ENCODE assay signal across 10 cellular contexts in genomic region chr3:12659316-12660015, GRCh38. TPM values are rescaled to one million over a fixed set of nuclear protein-coding genes. Genes with fewer than 3 reads are reported as not detected.
DNase-seq lines count a peak whose midpoint lies in the region; ATAC-seq and TF ChIP-seq lines count a peak whose summit lies in the region.
"Had no signal": no experiment of that assay in that cellular context is flagged by ENCODE, and none has a peak within 500 bp of the region (broad histone marks: within the 10 kb centered on the region; RNA-seq: fewer than 3 reads in every experiment).

No MANE protein-coding gene starts in this region.

- H3K36me3 Mint-ChIP-seq in activated naive CD4-positive, alpha-beta T cell treated with anti-CD3 and anti-CD28 coated beads for 36 hours (ENCODE audit: low read depth): peaks cover 5% of the 10 kb centered on the region
- peaks cover 13% of the 10 kb centered on the region for H3K36me3 Mint-ChIP-seq in activated T-helper 1 cell treated with anti-CD3 and anti-CD28 coated beads, Interleukin-12 subunit alpha, Interleukin-12 subunit beta, Interleukin-2, Interleukin-4 antibody, amounts not matched to agents 30 ng/mL and 10 ng/mL and 1 ng/mL, durations not matched to agents 14 hours and 24 hours and 36 hours (ENCODE audit: low read depth)

- H3K27ac Mint-ChIP-seq in activated naive CD4-positive, alpha-beta T cell treated with anti-CD3 and anti-CD28 coated beads for 36 hours: peak overlapping the region; percentile 51
- peak overlapping the region; percentile 57 for H3K27ac Mint-ChIP-seq in activated T-helper 1 cell treated with anti-CD3 and anti-CD28 coated beads, Interleukin-12 subunit alpha, Interleukin-12 subunit beta, Interleukin-2, Interleukin-4 antibody, amounts not matched to agents 30 ng/mL and 10 ng/mL and 1 ng/mL, durations not matched to agents 14 hours and 24 hours and 36 hours

- intact Hi-C loops in activated naive CD4-positive, alpha-beta T cell treated with anti-CD3 and anti-CD28 coated beads for 36 hours (cut with micrococcal nuclease): loop anchor here (5.0 to 10.0 kb wide), 6 partner anchors 32 to 1387 kb away; partner anchors contain the start of genes ATG7 and NUP210
- intact Hi-C loops in activated T-helper 1 cell treated with anti-CD3 and anti-CD28 coated beads, Interleukin-12 subunit alpha, Interleukin-12 subunit beta, Interleukin-2, Interleukin-4 antibody, amounts not matched to agents 30 ng/mL and 10 ng/mL and 1 ng/mL, durations not matched to agents 14 hours and 24 hours and 36 hours (cut with micrococcal nuclease): loop anchor here (5.0 to 10.0 kb wide), 8 partner anchors 32 to 1465 kb away; partner anchors contain the start of genes CHCHD4 and TMEM43
- intact Hi-C loops in lower lobe of right lung (cut with DNase I): no loop called here

- ATAC-seq in lower lobe of right lung (no peak), thoracic aorta (ENCODE audit: insufficient number of reproducible peaks, low FRiP score, low read depth) (no peak)

- no peaks in the 10 kb centered on the region for H3K9me3 Mint-ChIP-seq in activated naive CD4-positive, alpha-beta T cell treated with anti-CD3 and anti-CD28 coated beads for 36 hours
- no peaks in the 10 kb centered on the region for H3K9me3 Mint-ChIP-seq in activated T-helper 1 cell treated with anti-CD3 and anti-CD28 coated beads, Interleukin-12 subunit alpha, Interleukin-12 subunit beta, Interleukin-2, Interleukin-4 antibody, amounts not matched to agents 30 ng/mL and 10 ng/mL and 1 ng/mL, durations not matched to agents 14 hours and 24 hours and 36 hours

- no peaks in the 10 kb centered on the region for H3K27me3 ChIP-seq in lower lobe of right lung (ENCODE audit: low read depth)
- no peaks in the 10 kb centered on the region for H3K27me3 ChIP-seq in thoracic aorta (replicated peaks; ENCODE audit: insufficient read depth)
- H3K27me3 ChIP-seq in effector memory CD4-positive, alpha-beta T cell (replicated peaks; ENCODE audit: control insufficient read depth, insufficient read depth, low read length, poor library complexity, severe bottlenecking): no peaks in the 10 kb centered on the region

- peaks cover 77% of the 10 kb centered on the region for H3K4me1 ChIP-seq in lower lobe of right lung
- H3K4me1 ChIP-seq in thoracic aorta (ENCODE audit: control insufficient read depth in 1 of 2, low read depth in 2 of 2): peaks cover 48 to 68% of the 10 kb centered on the region in 2 donors
- peaks cover 6% of the 10 kb centered on the region for H3K4me1 ChIP-seq in effector memory CD4-positive, alpha-beta T cell (ENCODE audit: control insufficient read depth, insufficient read depth, low read length, poor library complexity, severe bottlenecking)

- H3K4me3 ChIP-seq in lower lobe of right lung (no peak overlapping the region), thoracic aorta (peak overlapping the region; percentile 13)
- H3K4me3 ChIP-seq in effector memory CD4-positive, alpha-beta T cell (ENCODE audit: insufficient read depth, low read depth, low read length, poor library complexity, severe bottlenecking): no peak overlapping the region

- TF ChIP-seq CTCF in lower lobe of right lung (IDR thresholded peaks at IDR 0.05) (no peak), thoracic aorta (IDR thresholded peaks at IDR 0.05) (no peak)

- CTCF ChIA-PET in activated naive CD4-positive, alpha-beta T cell treated with anti-CD3 and anti-CD28 coated beads for 36 hours (lab: Charles Lee): interaction anchor here (0.6 to 0.8 kb wide), 3 partner anchors 30 to 184 kb away, joined by 3 read pairs; no protein-coding TSS in a partner anchor

- H3K27me3 Mint-ChIP-seq in activated naive CD4-positive, alpha-beta T cell treated with anti-CD3 and anti-CD28 coated beads for 36 hours (ENCODE audit: low read depth): no peaks in the 10 kb centered on the region
- H3K27me3 Mint-ChIP-seq in activated T-helper 1 cell treated with anti-CD3 and anti-CD28 coated beads, Interleukin-12 subunit alpha, Interleukin-12 subunit beta, Interleukin-2, Interleukin-4 antibody, amounts not matched to agents 30 ng/mL and 10 ng/mL and 1 ng/mL, durations not matched to agents 14 hours and 24 hours and 36 hours (ENCODE audit: insufficient read depth): no peaks in the 10 kb centered on the region

- H3K4me1 Mint-ChIP-seq in activated naive CD4-positive, alpha-beta T cell treated with anti-CD3 and anti-CD28 coated beads for 36 hours (ENCODE audit: low read depth): peaks cover 56% of the 10 kb centered on the region
- H3K4me1 Mint-ChIP-seq in activated T-helper 1 cell treated with anti-CD3 and anti-CD28 coated beads, Interleukin-12 subunit alpha, Interleukin-12 subunit beta, Interleukin-2, Interleukin-4 antibody, amounts not matched to agents 30 ng/mL and 10 ng/mL and 1 ng/mL, durations not matched to agents 14 hours and 24 hours and 36 hours (ENCODE audit: low read depth): peaks cover 55% of the 10 kb centered on the region

- no peaks in the 10 kb centered on the region for H3K36me3 ChIP-seq in lower lobe of right lung
- H3K36me3 ChIP-seq in thoracic aorta: no peaks in the 10 kb centered on the region
- no peaks in the 10 kb centered on the region for H3K36me3 ChIP-seq in effector memory CD4-positive, alpha-beta T cell (ENCODE audit: control insufficient read depth, insufficient read depth, low read length)

- peak overlapping the region; percentile 25 for H3K27ac ChIP-seq in lower lobe of right lung
- peak overlapping the region in 1 of 2 donors; percentile 80 for H3K27ac ChIP-seq in thoracic aorta
- no peak overlapping the region for H3K27ac ChIP-seq in effector memory CD4-positive, alpha-beta T cell (ENCODE audit: insufficient read depth, low read length, poor library complexity, severe bottlenecking)
- H3K27ac ChIP-seq: KMS-11 had no signal

- H3K4me3 Mint-ChIP-seq in activated naive CD4-positive, alpha-beta T cell treated with anti-CD3 and anti-CD28 coated beads for 36 hours: no peak overlapping the region
- H3K4me3 Mint-ChIP-seq in activated T-helper 1 cell treated with anti-CD3 and anti-CD28 coated beads, Interleukin-12 subunit alpha, Interleukin-12 subunit beta, Interleukin-2, Interleukin-4 antibody, amounts not matched to agents 30 ng/mL and 10 ng/mL and 1 ng/mL, durations not matched to agents 14 hours and 24 hours and 36 hours: no peak overlapping the region

- DNase-seq in activated naive CD4-positive, alpha-beta T cell treated with anti-CD3 and anti-CD28 coated beads for 36 hours: no peak
- no peak for DNase-seq in activated naive CD4-positive, alpha-beta T cell treated with anti-CD3 and anti-CD28 coated beads, Interleukin-2, amount 50 U/mL, for 16 hours
- DNase-seq in activated T-helper 1 cell treated with anti-CD3 and anti-CD28 coated beads, Interleukin-12 subunit alpha, Interleukin-12 subunit beta, Interleukin-2, Interleukin-4 antibody, amounts not matched to agents 30 ng/mL and 10 ng/mL and 1 ng/mL, durations not matched to agents 14 hours and 24 hours and 36 hours (ENCODE audit: low spot score): no peak
- DNase-seq in lower lobe of right lung (no peak), thoracic aorta (ENCODE audit: low spot score) (no peak), NCI-H510A (lab: John Stamatoyannopoulos, UW) (no peak)
- no peak for DNase-seq in effector memory CD4-positive, alpha-beta T cell
- DNase-seq in stimulated activated naive CD4-positive, alpha-beta T cell treated with Interleukin-2 at 50 U/mL for 16 hours (lab: John Stamatoyannopoulos, UW): no peak
- DNase-seq: NCI-H524 treated with DMSO at 0.1 percent for 48 hours had no signal

- no peaks in the 10 kb centered on the region for H3K9me3 ChIP-seq in lower lobe of right lung
- no peaks in the 10 kb centered on the region for H3K9me3 ChIP-seq in thoracic aorta
- H3K9me3 ChIP-seq in effector memory CD4-positive, alpha-beta T cell (ENCODE audit: control insufficient read depth, low read length): no peaks in the 10 kb centered on the region

RNA-seq across cellular contexts. Expression of gene RAF1, which starts 4.5 kb away (rescaled TPM):
- total RNA-seq in activated naive CD4-positive, alpha-beta T cell treated with anti-CD3 and anti-CD28 coated beads for 36 hours: 10 to 100 TPM; 62.5 to 68.5 TPM
- 91.0 and 91.6 TPM in 2 replicates for total RNA-seq in activated T-helper 1 cell treated with anti-CD3 and anti-CD28 coated beads, Interleukin-12 subunit alpha, Interleukin-12 subunit beta, Interleukin-2, Interleukin-4 antibody, amounts not matched to agents 30 ng/mL and 10 ng/mL and 1 ng/mL, durations not matched to agents 14 hours and 24 hours and 36 hours
- total RNA-seq in lower lobe of right lung (92.7 TPM), thoracic aorta (100 to 1,000 TPM; 158 to 183 TPM)
